In the genomic region with DNA sequence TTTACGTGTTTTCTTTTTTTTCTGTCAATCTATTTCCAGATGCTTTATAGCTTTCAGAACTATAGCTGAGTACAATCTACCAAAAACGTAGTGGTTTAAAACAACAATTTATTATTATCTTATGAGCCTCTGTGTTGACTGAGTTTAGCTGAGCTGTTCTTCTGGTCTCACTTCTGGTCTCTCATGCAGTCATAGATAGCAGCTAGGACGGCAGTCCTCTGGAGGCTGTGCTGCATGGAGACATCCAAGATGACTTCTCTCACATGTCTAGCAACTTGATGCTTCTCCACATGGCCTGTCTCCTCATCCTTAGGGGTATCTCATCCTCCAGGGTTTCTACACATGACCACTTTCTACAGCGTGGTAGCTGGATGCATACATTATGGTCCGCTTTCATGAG, we compare ENCODE assay signal across 20 cellular contexts. TPM values are rescaled to one million over a fixed set of nuclear protein-coding genes. Genes with fewer than 3 reads are reported as not detected.
DNase-seq lines count a peak whose midpoint lies in the region; ATAC-seq and TF ChIP-seq lines count a peak whose summit lies in the region.
"Had no signal": no experiment of that assay in that cellular context is flagged by ENCODE, and none has a peak within 500 bp of the region (broad histone marks: within the 10 kb centered on the region; RNA-seq: fewer than 3 reads in every experiment).

No MANE protein-coding gene starts in this region.

- intact Hi-C loops in activated B cell treated with CpG ODN at 0.5 μM for 24 hours (cut with micrococcal nuclease) = loop anchor here (5.0 kb wide), 2 partner anchors 51 to 226 kb away; a partner anchor contains a TSS
- intact Hi-C loops in head of caudate nucleus (cut with DNase I) = no loop called here

- H3K36me3 Mint-ChIP-seq in activated B cell treated with CpG ODN at 0.5 μM for 24 hours (ENCODE audit: low read depth) (no peaks in the 10 kb centered on the region), osteocyte (ENCODE audit: unreplicated experiment) (no peaks in the 10 kb centered on the region)
- no peaks in the 10 kb centered on the region for H3K36me3 Mint-ChIP-seq in activated CD4-positive, alpha-beta T cell treated with anti-CD3 and anti-CD28 coated beads, Interleukin-2, amount 10 ng/mL, durations not matched to agents 7 days and 5 days (ENCODE audit: low read depth)
- H3K36me3 Mint-ChIP-seq: brain had no signal

- ATAC-seq in GM18861 (IDR thresholded peaks at IDR 0.05; ENCODE audit: unreplicated experiment) = peak; percentile 0
- peak; percentile 34 for ATAC-seq in HG02798 (IDR thresholded peaks at IDR 0.05; ENCODE audit: poor library complexity, unreplicated experiment)
- no peak for ATAC-seq in activated B cell treated with CpG ODN at 0.5 μM for 24 hours (ENCODE audit: low read depth)
- ATAC-seq: activated naive CD4-positive, alpha-beta T cell treated with anti-CD3 and anti-CD28 coated beads, Interleukin-2, amount 50 U/mL, for 72 hours; left cardiac atrium; PC-3; psoas muscle; SK-N-SH treated with all-trans-retinoic acid at 6 μM for 48 hours; stimulated activated naive CD8-positive, alpha-beta T cell treated with anti-CD3 and anti-CD28 coated beads, Interleukin-15, amount 100 ng/mL, for 72 hours had no signal

- peaks cover 3% of the 10 kb centered on the region for H3K27me3 Mint-ChIP-seq in activated B cell treated with CpG ODN at 0.5 μM for 24 hours
- no peaks in the 10 kb centered on the region for H3K27me3 Mint-ChIP-seq in osteocyte (ENCODE audit: unreplicated experiment)
- H3K27me3 Mint-ChIP-seq in activated CD4-positive, alpha-beta T cell treated with anti-CD3 and anti-CD28 coated beads, Interleukin-2, amount 10 ng/mL, durations not matched to agents 7 days and 5 days = peaks cover 10% of the 10 kb centered on the region

- CTCF ChIA-PET in activated B cell treated with CpG ODN at 0.5 μM for 24 hours (lab: Charles Lee) = interaction anchor here (0.9 to 2.2 kb wide), 6 partner anchors 20 to 80 kb away, joined by 3 to 19 read pairs (median 6); a partner anchor contains a TSS
- CTCF ChIA-PET in activated CD4-positive, alpha-beta T cell treated with anti-CD3 and anti-CD28 coated beads, Interleukin-2, amount 10 ng/mL, durations not matched to agents 7 days and 5 days (lab: Charles Lee) = interaction anchor here (1.2 kb wide), 1 partner anchor 24 kb away, joined by 3 read pairs; no protein-coding TSS in a partner anchor

- peaks cover 26% of the 10 kb centered on the region for H3K4me1 Mint-ChIP-seq in activated B cell treated with CpG ODN at 0.5 μM for 24 hours
- peaks cover 18% of the 10 kb centered on the region for H3K4me1 Mint-ChIP-seq in osteocyte (ENCODE audit: unreplicated experiment)
- peaks cover 3% of the 10 kb centered on the region for H3K4me1 Mint-ChIP-seq in activated CD4-positive, alpha-beta T cell treated with anti-CD3 and anti-CD28 coated beads, Interleukin-2, amount 10 ng/mL, durations not matched to agents 7 days and 5 days

- H3K9me3 Mint-ChIP-seq in activated B cell treated with CpG ODN at 0.5 μM for 24 hours (peaks cover 7% of the 10 kb centered on the region), osteocyte (ENCODE audit: unreplicated experiment) (peaks cover 4% of the 10 kb centered on the region)
- H3K9me3 Mint-ChIP-seq in activated CD4-positive, alpha-beta T cell treated with anti-CD3 and anti-CD28 coated beads, Interleukin-2, amount 10 ng/mL, durations not matched to agents 7 days and 5 days = peaks cover 3% of the 10 kb centered on the region

- TF ChIP-seq CTCF in activated B cell treated with CpG ODN at 0.5 μM for 24 hours (IDR thresholded peaks at IDR 0.05) = no peak
- no peak for TF ChIP-seq CTCF in osteocyte (IDR thresholded peaks at IDR 0.05)

- peak overlapping the region; percentile 53 for H3K4me3 Mint-ChIP-seq in activated B cell treated with CpG ODN at 0.5 μM for 24 hours
- H3K4me3 Mint-ChIP-seq in osteocyte (ENCODE audit: unreplicated experiment) = no peak overlapping the region
- no peak overlapping the region for H3K4me3 Mint-ChIP-seq in activated CD4-positive, alpha-beta T cell treated with anti-CD3 and anti-CD28 coated beads, Interleukin-2, amount 10 ng/mL, durations not matched to agents 7 days and 5 days
- H3K4me3 Mint-ChIP-seq: activated T-cell treated with anti-CD3 and anti-CD28 coated beads, Interleukin-2, amount 50 U/mL, for 24 hours; stimulated activated naive CD8-positive, alpha-beta T cell treated with anti-CD3 and anti-CD28 coated beads, Interleukin-15, amount 100 ng/mL, for 72 hours had no signal

- H3K27ac Mint-ChIP-seq in activated B cell treated with CpG ODN at 0.5 μM for 24 hours (peak overlapping the region; percentile 20), osteocyte (ENCODE audit: unreplicated experiment) (peak overlapping the region; percentile 35)
- no peak overlapping the region for H3K27ac Mint-ChIP-seq in activated CD4-positive, alpha-beta T cell treated with anti-CD3 and anti-CD28 coated beads, Interleukin-2, amount 10 ng/mL, durations not matched to agents 7 days and 5 days
- H3K27ac Mint-ChIP-seq: activated naive CD4-positive, alpha-beta T cell treated with anti-CD3 and anti-CD28 coated beads, Interleukin-2, amount 50 U/mL, for 72 hours; activated T-cell treated with anti-CD3 and anti-CD28 coated beads, Interleukin-2, amount 50 U/mL, for 24 hours; brain; stimulated activated naive CD8-positive, alpha-beta T cell treated with anti-CD3 and anti-CD28 coated beads, Interleukin-15, amount 100 ng/mL, for 72 hours had no signal

- no peak for DNase-seq in activated B cell treated with CpG ODN at 0.5 μM for 24 hours
- DNase-seq in osteocyte (ENCODE audit: extremely low spot score, unreplicated experiment) = no peak
- DNase-seq in activated CD4-positive, alpha-beta T cell treated with anti-CD3 and anti-CD28 coated beads, Interleukin-2, amount 10 ng/mL, durations not matched to agents 7 days and 5 days = no peak
- no peak for DNase-seq in head of caudate nucleus
- DNase-seq in T-helper 1 cell = no peak
- no peak for DNase-seq in activated CD8-positive, alpha-beta memory T cell treated with anti-CD3 and anti-CD28 coated beads, Interleukin-2, amount 50 U/mL, for 4 hours
- DNase-seq: activated T-cell treated with anti-CD3 and anti-CD28 coated beads, Interleukin-2, amount 50 U/mL, for 24 hours; esophagus squamous epithelium; HCEC 1CT; left cardiac atrium; NCI-H510A; PC-3; psoas muscle; stimulated activated naive CD8-positive, alpha-beta T cell treated with anti-CD3 and anti-CD28 coated beads, Interleukin-15, amount 100 ng/mL, for 72 hours; uterus had no signal

- POLR2A ChIA-PET in activated B cell treated with CpG ODN at 0.5 μM for 24 hours (lab: Charles Lee) = interaction anchor here (1.0 to 3.2 kb wide), 5 partner anchors 16 to 80 kb away, joined by 3 to 77 read pairs (median 4); a partner anchor contains a TSS
- POLR2A ChIA-PET in activated CD4-positive, alpha-beta T cell treated with anti-CD3 and anti-CD28 coated beads, Interleukin-2, amount 10 ng/mL, durations not matched to agents 7 days and 5 days (lab: Charles Lee) = no interaction called here

RNA-seq across cellular contexts. Expression of a gene that starts 22.0 kb away (rescaled TPM):
- 75.3 and 82.6 TPM in 2 replicates for total RNA-seq in activated B cell treated with CpG ODN at 0.5 μM for 24 hours
- total RNA-seq in osteocyte = 125 and 126 TPM in 2 replicates
- 100 to 1,000 TPM in 1 of 2 experiments, 10 to 100 TPM in 1; 89.7 to 116 TPM for total RNA-seq in activated CD4-positive, alpha-beta T cell treated with anti-CD3 and anti-CD28 coated beads, Interleukin-2, amount 10 ng/mL, durations not matched to agents 7 days and 5 days
